9 cellular contexts compared by ENCODE assay signal in the genomic region with DNA sequence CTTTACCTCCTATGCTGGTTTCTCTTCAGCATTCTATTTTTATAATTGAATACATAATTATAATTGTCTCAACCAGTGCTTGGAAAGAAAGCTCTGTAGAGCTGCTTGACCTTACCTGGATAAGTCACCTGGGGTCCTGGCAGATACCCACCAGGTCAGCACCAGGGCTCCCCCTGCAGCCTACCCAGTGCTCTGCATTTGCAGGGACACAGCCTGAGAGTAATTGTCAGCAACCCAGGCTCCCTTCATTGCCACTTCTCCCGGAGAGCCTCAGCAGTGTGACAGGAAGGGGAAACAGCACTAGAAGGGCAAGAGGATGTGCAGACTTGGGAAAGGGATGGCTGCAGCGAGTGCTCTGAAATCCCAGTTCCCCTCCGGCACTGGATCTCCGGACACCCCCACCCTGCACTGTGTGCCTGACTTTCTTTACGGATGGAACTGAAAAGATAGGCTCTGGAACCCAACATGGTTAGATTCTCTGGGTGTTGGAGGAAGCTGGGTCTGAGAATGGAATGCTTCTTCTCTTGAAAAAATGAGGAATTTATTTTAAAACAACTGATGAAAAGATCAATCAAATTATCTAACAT. TPM values are rescaled to one million over a fixed set of nuclear protein-coding genes. Genes with fewer than 3 reads are reported as not detected.
A peak's percentile ranks its signal among the peaks of the same experiment; 100 is the strongest.
DNase-seq lines count a peak whose midpoint lies in the region; ATAC-seq and TF ChIP-seq lines count a peak whose summit lies in the region.
"Had no signal": no experiment of that assay in that cellular context is flagged by ENCODE, and none has a peak within 500 bp of the region (broad histone marks: within the 10 kb centered on the region; RNA-seq: fewer than 3 reads in every experiment).

No MANE protein-coding gene starts in this region.

- H3K9me3 Mint-ChIP-seq in Caco-2 (ENCODE audit: unreplicated experiment) = no peaks in the 10 kb centered on the region

- no peak overlapping the region; the same call in 1 of the 2 replicates for H2AFZ ChIP-seq in Karpas-422 (ENCODE audit: low read length)

- H4K20me1 ChIP-seq in Karpas-422 (ENCODE audit: insufficient read depth, low read depth, low read length) = no peaks in the 10 kb centered on the region

- no peaks in the 10 kb centered on the region for H3K4me1 ChIP-seq in Caco-2
- H3K4me1 ChIP-seq in Karpas-422 (ENCODE audit: low read length) = no peaks in the 10 kb centered on the region
- no peaks in the 10 kb centered on the region for H3K4me1 ChIP-seq in sigmoid colon

- CTCF ChIA-PET in Caco-2 (lab: Charles Lee) = interaction anchor here (0.6 to 1.4 kb wide), 9 partner anchors 8 to 124 kb away, joined by 3 to 8 read pairs (median 3); partner anchors contain the start of gene ARF5

- H3K9me3 ChIP-seq in Caco-2 (no peaks in the 10 kb centered on the region), Karpas-422 (ENCODE audit: low read length) (no peaks in the 10 kb centered on the region), sigmoid colon (no peaks in the 10 kb centered on the region)
- H3K9me3 ChIP-seq: thoracic aorta had no signal

- no peak for TF ChIP-seq EP300 in sigmoid colon (IDR thresholded peaks at IDR 0.05)

- H3K4me2 ChIP-seq in Karpas-422 (ENCODE audit: low read depth, low read length, poor library complexity, severe bottlenecking) = peak overlapping the region; percentile 20

- no peak overlapping the region for H3K27ac Mint-ChIP-seq in Caco-2 (ENCODE audit: unreplicated experiment)

- H3K36me3 ChIP-seq in Caco-2 (ENCODE audit: control insufficient read depth, insufficient read depth, low read length) (no peaks in the 10 kb centered on the region), Karpas-422 (ENCODE audit: insufficient read depth, low read length) (no peaks in the 10 kb centered on the region), kidney epithelial cell (ENCODE audit: control insufficient read depth, insufficient read depth, low read length) (no peaks in the 10 kb centered on the region), sigmoid colon (no peaks in the 10 kb centered on the region)
- H3K36me3 ChIP-seq: thoracic aorta had no signal

- no peak overlapping the region for H3K27ac ChIP-seq in Karpas-422 (ENCODE audit: low read length)
- no peak overlapping the region for H3K27ac ChIP-seq in sigmoid colon
- H3K27ac ChIP-seq: thoracic aorta had no signal

- no peak overlapping the region for H3K4me3 Mint-ChIP-seq in Caco-2 (ENCODE audit: unreplicated experiment)

- intact Hi-C loops in Caco-2 (cut with micrococcal nuclease; ENCODE audit: unreplicated experiment) (loop anchor here (1.0 to 2.0 kb wide), 4 partner anchors 21 to 125 kb away; partner anchors contain the start of gene ARF5), sigmoid colon (cut with DNase I) (no loop called here)

- WGBS in sigmoid colon, 2 donors = 17 to 27% methylated on average over 5 of the region's 5 CpGs

- no peak overlapping the region for H3K4me3 ChIP-seq in Caco-2 (ENCODE audit: low read depth, low read length)
- H3K4me3 ChIP-seq in Karpas-422 (ENCODE audit: low read length) = no peak overlapping the region; the same call in 1 of the 2 replicates
- no peak overlapping the region for H3K4me3 ChIP-seq in kidney epithelial cell (ENCODE audit: low read depth, low read length)
- H3K4me3 ChIP-seq in sigmoid colon = no peak overlapping the region
- H3K4me3 ChIP-seq: thoracic aorta had no signal

- peak; percentile 63 for ATAC-seq in GM19043 (IDR thresholded peaks at IDR 0.05; ENCODE audit: low read depth, unreplicated experiment)

- no peaks in the 10 kb centered on the region for H3K79me2 ChIP-seq in Karpas-422 (ENCODE audit: low read length)

- H3K9ac ChIP-seq in Karpas-422 (ENCODE audit: low read length) = no peak overlapping the region

- POLR2A ChIA-PET in Caco-2 (lab: Charles Lee) = interaction anchor here (1.4 kb wide), 1 partner anchor 41 kb away, joined by 4 read pairs; the partner anchor contains the start of gene ARF5

- no peaks in the 10 kb centered on the region for H3K4me1 Mint-ChIP-seq in Caco-2 (ENCODE audit: low read depth, unreplicated experiment)

- no peak for TF ChIP-seq POLR2A in sigmoid colon (IDR thresholded peaks at IDR 0.05)

- no peaks in the 10 kb centered on the region for H3K36me3 Mint-ChIP-seq in Caco-2 (ENCODE audit: insufficient read depth, unreplicated experiment)

- peaks cover 8% of the 10 kb centered on the region for H3K27me3 Mint-ChIP-seq in Caco-2 (ENCODE audit: insufficient read depth, unreplicated experiment)

- peak; percentile 68 to 82 for TF ChIP-seq CTCF in Caco-2 (IDR thresholded peaks at IDR 0.05; ENCODE audit: insufficient read depth in 1 of 2, low read depth in 1 of 2, low read length in 1 of 2, severe bottlenecking in 1 of 2, unreplicated experiment in 1 of 2)
- TF ChIP-seq CTCF in kidney epithelial cell (IDR thresholded peaks at IDR 0.05; ENCODE audit: insufficient read depth, low read length, poor library complexity, severe bottlenecking) = peak; percentile 58
- peak in 1 of 4 experiments; percentile 25 for TF ChIP-seq CTCF in sigmoid colon (IDR thresholded peaks at IDR 0.05)

- DNase-seq in Caco-2 (peak; percentile 74 to 82), Karpas-422 (peak; percentile 80), activated T-cell treated with anti-CD3 and anti-CD28 coated beads for 24 hours (ENCODE audit: low read depth) (peak; percentile 13), kidney epithelial cell (ENCODE audit: low read depth) (no peak), retina (no peak), sigmoid colon (no peak), NCI-H1048 (lab: John Stamatoyannopoulos, UW) (no peak)

- H3K27me3 ChIP-seq in Caco-2 (replicated peaks; ENCODE audit: control insufficient read depth, insufficient read depth, low read length) (no peaks in the 10 kb centered on the region), Karpas-422 (ENCODE audit: low read length) (no peaks in the 10 kb centered on the region), kidney epithelial cell (ENCODE audit: control insufficient read depth, insufficient read depth, low read length) (no peaks in the 10 kb centered on the region), sigmoid colon (peaks cover 0 to 6% (median 0%) of the 10 kb centered on the region in 3 donors)

- no TSS peak for BruUV-seq in Caco-2 (replicated peaks; lab: Mats Ljungman, UMichigan)

- H3K9me2 ChIP-seq in Karpas-422 (replicated peaks; ENCODE audit: insufficient read depth, low read length) = no peaks in the 10 kb centered on the region

RNA-seq across cellular contexts. Expression of gene PAX4, which starts 11.4 kb away (rescaled TPM):
- total RNA-seq in Caco-2 (2022) (not detected in 2 replicates), kidney epithelial cell (not detected in 2 replicates), sigmoid colon (not detected)
- total RNA-seq in Karpas-422 (2014; rRNA removed; shearing (Covaris generic); ENCODE audit: low replicate concordance) = not detected in 2 replicates
- 1 to 10 TPM in 1 of 3 donors, under 1 TPM in 2; 0.13 to 1.2 (median 0.46) TPM for polyA plus RNA-seq in sigmoid colon
- total RNA-seq: thoracic aorta had no signal

RNA-seq across cellular contexts. Expression of gene SND1, which starts 22.6 kb away (rescaled TPM):
- 274 and 276 TPM in 2 replicates for total RNA-seq in Caco-2 (2022)
- 104 and 132 TPM in 2 replicates for total RNA-seq in Karpas-422 (2014; rRNA removed; shearing (Covaris generic); ENCODE audit: low replicate concordance)
- total RNA-seq in kidney epithelial cell = 234 and 257 TPM in 2 replicates
- total RNA-seq in sigmoid colon = 10 to 100 TPM; 63.5 to 83.1 (median 74.2) TPM
- polyA plus RNA-seq in sigmoid colon = 10 to 100 TPM; 30.6 to 93.4 (median 36.5) TPM

RNA-seq across cellular contexts. Expression of gene FSCN3, which starts 35.8 kb away (rescaled TPM):
- total RNA-seq in Caco-2 (2022) = 1.6 and 2.2 TPM in 2 replicates
- total RNA-seq in Karpas-422 (2014; rRNA removed; shearing (Covaris generic); ENCODE audit: low replicate concordance) = 3.9 and 12.5 TPM in 2 replicates
- 4.1 and 5.5 TPM in 2 replicates for total RNA-seq in kidney epithelial cell
- 1 to 10 TPM in 1 of 4 donors, not detected in 3; 4.4 TPM for total RNA-seq in sigmoid colon
- polyA plus RNA-seq in sigmoid colon = under 1 TPM in 1 of 3 donors, not detected in 2; 0.22 TPM

RNA-seq across cellular contexts. Expression of gene ARF5, which starts 41.1 kb away (rescaled TPM):
- total RNA-seq in Caco-2 (2022) (162 and 172 TPM in 2 replicates), kidney epithelial cell (330 and 355 TPM in 2 replicates), sigmoid colon (100 to 1,000 TPM in 3 of 4 donors, 10 to 100 TPM in 1; 86.4 to 156 (median 138) TPM)
- total RNA-seq in Karpas-422 (2014; rRNA removed; shearing (Covaris generic); ENCODE audit: low replicate concordance) = 110 and 197 TPM in 2 replicates
- polyA plus RNA-seq in sigmoid colon = 100 to 1,000 TPM; 183 to 282 (median 210) TPM

RNA-seq across cellular contexts. Expression of gene GCC1, which starts 44.0 kb away (rescaled TPM):
- total RNA-seq in Caco-2 (2022) (23.0 and 26.6 TPM in 2 replicates), kidney epithelial cell (35.0 and 42.1 TPM in 2 replicates), sigmoid colon (10 to 100 TPM in 2 of 4 donors, 1 to 10 TPM in 2; 8.7 to 13.8 (median 11.3) TPM)
- total RNA-seq in Karpas-422 (2014; rRNA removed; shearing (Covaris generic); ENCODE audit: low replicate concordance) = 6.8 and 13.9 TPM in 2 replicates
- 10 to 100 TPM in 2 of 3 donors, 1 to 10 TPM in 1; 7.2 to 19.2 (median 12.2) TPM for polyA plus RNA-seq in sigmoid colon

Comparison
In these comparisons a context has a peak if more than half of its experiments do, and no peak if none do; other contexts are left out.
1. DNase-seq: peak in Caco-2 (2 of 2), Karpas-422 (single experiment) and activated T-cell treated with anti-CD3 and anti-CD28 coated beads for 24 hours (single experiment); none in kidney epithelial cell (single experiment), retina (single experiment), sigmoid colon (single experiment) and NCI-H1048 (single experiment).